Comparison of ENCODE assay signal across 8 cellular contexts in genomic region chr1:153565529-153566374, GRCh38. TPM values are rescaled to one million over a fixed set of nuclear protein-coding genes. Genes with fewer than 3 reads are reported as not detected.
DNase-seq lines count a peak whose midpoint lies in the region; ATAC-seq and TF ChIP-seq lines count a peak whose summit lies in the region.

Gene S100A2 (minus strand): TSS chr1:153565844. CDS start chr1:153563877, 1,967 bp downstream.

- peak within 1 kb of the TSS in 6 of 7 donors; percentile 30 to 63 (median 57) for H3K4me3 Mint-ChIP-seq in CD8-positive, alpha-beta memory T cell
- H3K4me3 Mint-ChIP-seq in activated naive CD4-positive, alpha-beta T cell treated with anti-CD3 and anti-CD28 coated beads, Interleukin-2, amount 10 ng/mL, durations not matched to agents 7 days and 5 days: peak within 1 kb of the TSS; percentile 42

- H4K20me1 ChIP-seq in OCI-LY7 (ENCODE audit: insufficient read depth, low read length): no peaks in the 10 kb centered on the region

- BruUV-seq in OCI-LY7 (replicated peaks; lab: Mats Ljungman, UMichigan): no TSS peak

- H3K4me1 Mint-ChIP-seq in CD8-positive, alpha-beta memory T cell: peaks cover 27 to 35% (median 34%) of the 10 kb centered on the region in 3 donors
- H3K4me1 Mint-ChIP-seq in activated naive CD4-positive, alpha-beta T cell treated with anti-CD3 and anti-CD28 coated beads, Interleukin-2, amount 10 ng/mL, durations not matched to agents 7 days and 5 days: peaks cover 43% of the 10 kb centered on the region

- H3K79me2 ChIP-seq in OCI-LY7 (ENCODE audit: insufficient read depth, low read depth, low read length): no peaks in the 10 kb centered on the region

- H2AFZ ChIP-seq in OCI-LY7 (ENCODE audit: low read length): peak within 1 kb of the TSS; percentile 8; the same call in 1 of the 2 replicates

- no peak for TF ChIP-seq CTCF in HEK293 (tag by site-specific recombination; IDR thresholded peaks at IDR 0.05)
- no peak for TF ChIP-seq CTCF in OCI-LY7 (conservative IDR thresholded peaks at IDR 0.05; ENCODE audit: low read length)
- no peak for TF ChIP-seq CTCF in heart right ventricle (IDR thresholded peaks at IDR 0.05)

- H3K9me3 ChIP-seq in CD8-positive, alpha-beta memory T cell (ENCODE audit: low read length): no peaks in the 10 kb centered on the region
- no peaks in the 10 kb centered on the region for H3K9me3 ChIP-seq in HEK293 (ENCODE audit: control insufficient read depth, insufficient read depth, low read depth, low read length)
- no peaks in the 10 kb centered on the region for H3K9me3 ChIP-seq in OCI-LY7 (ENCODE audit: low read length)
- H3K9me3 ChIP-seq in heart right ventricle: no peaks in the 10 kb centered on the region

- H3K27ac Mint-ChIP-seq in CD8-positive, alpha-beta memory T cell: peak within 1 kb of the TSS; percentile 83 to 98 (median 91)
- H3K27ac Mint-ChIP-seq in activated naive CD4-positive, alpha-beta T cell treated with anti-CD3 and anti-CD28 coated beads, Interleukin-2, amount 10 ng/mL, durations not matched to agents 7 days and 5 days: peak within 1 kb of the TSS; percentile 96

- ATAC-seq in heart right ventricle (peak; percentile 1 to 50 (median 30)), GM18870 (IDR thresholded peaks at IDR 0.05; ENCODE audit: unreplicated experiment) (no peak)

- peak in 1 of 5 donors; percentile 54 for DNase-seq in CD8-positive, alpha-beta memory T cell
- DNase-seq in OCI-LY7 (ENCODE audit: low spot score) (no peak), heart right ventricle (no peak), retina (peak; percentile 60), NCI-H1105 (lab: John Stamatoyannopoulos, UW) (no peak)
- peak; percentile 31 for DNase-seq in activated naive CD4-positive, alpha-beta T cell treated with anti-CD3 and anti-CD28 coated beads, Interleukin-2, amount 10 ng/mL, durations not matched to agents 7 days and 5 days

- POLR2A ChIA-PET in CD8-positive, alpha-beta memory T cell (lab: Charles Lee): interaction anchor here (0.7 to 1.5 kb wide), 4 partner anchors 21 to 34 kb away, joined by 3 to 5 read pairs (median 4); partner anchors contain the start of gene S100A6
- POLR2A ChIA-PET in HEK293 (lab: Yijun Ruan, JAX): interaction anchor here (0.8 to 1.9 kb wide), 17 partner anchors 12 to 425 kb away, joined by 3 to 27 read pairs (median 5); partner anchors contain the start of genes CHTOP, INTS3, RPS27 and S100A13
- POLR2A ChIA-PET in OCI-LY7 (lab: Charles Lee): no interaction called here

- intact Hi-C loops in OCI-LY7 (cut with micrococcal nuclease; ENCODE audit: unreplicated experiment): no loop called here
- intact Hi-C loops in heart right ventricle (cut with DNase I): loop anchor here in 9 of 10 donors (1.0 to 10.0 kb wide), 7 partner anchors 20 to 213 kb away; partner anchors contain the start of genes S100A9 (in 3 of the 9), S100A4 (in 1 of the 9) and S100A6 (in 1 of the 9)

- H3K27me3 ChIP-seq in CD8-positive, alpha-beta memory T cell (ENCODE audit: insufficient read depth, low read length, poor library complexity, severe bottlenecking): no peaks in the 10 kb centered on the region
- H3K27me3 ChIP-seq in heart right ventricle: no peaks in the 10 kb centered on the region

- H3K9me3 Mint-ChIP-seq in CD8-positive, alpha-beta memory T cell: no peaks in the 10 kb centered on the region
- no peaks in the 10 kb centered on the region for H3K9me3 Mint-ChIP-seq in activated naive CD4-positive, alpha-beta T cell treated with anti-CD3 and anti-CD28 coated beads, Interleukin-2, amount 10 ng/mL, durations not matched to agents 7 days and 5 days

- H3K4me2 ChIP-seq in OCI-LY7 (ENCODE audit: low read length): no peak within 1 kb of the TSS

- H3K27ac ChIP-seq in CD8-positive, alpha-beta memory T cell (ENCODE audit: low read depth, low read length): peak within 1 kb of the TSS; percentile 43
- H3K27ac ChIP-seq in HEK293 (ENCODE audit: extremely low read depth, low read depth, low read length) (peak within 1 kb of the TSS; percentile 77), OCI-LY7 (ENCODE audit: low read depth, low read length, poor library complexity, severe bottlenecking) (no peak within 1 kb of the TSS), heart right ventricle (peak within 1 kb of the TSS; percentile 51 to 96 (median 85))

- H3K9me2 ChIP-seq in OCI-LY7 (ENCODE audit: insufficient read depth, low read length): no peaks in the 10 kb centered on the region

- WGBS in heart right ventricle, 2 donors: 62 to 64% methylated on average over 8 of the region's 8 CpGs

- CTCF ChIA-PET in CD8-positive, alpha-beta memory T cell (lab: Charles Lee): interaction anchor here (1.1 to 6.6 kb wide), 6 partner anchors 15 to 56 kb away, joined by 4 to 35 read pairs (median 12); partner anchors contain the start of genes S100A4 and S100A6
- CTCF ChIA-PET in HEK293 (lab: Yijun Ruan, JAX): interaction anchor here (0.6 to 3.1 kb wide), 8 partner anchors 11 to 90 kb away, joined by 3 to 28 read pairs (median 5); partner anchors contain the start of gene S100A13
- CTCF ChIA-PET in OCI-LY7 (lab: Charles Lee; ENCODE audit: unreplicated experiment): no interaction called here
- CTCF ChIA-PET in activated naive CD4-positive, alpha-beta T cell treated with anti-CD3 and anti-CD28 coated beads, Interleukin-2, amount 10 ng/mL, durations not matched to agents 7 days and 5 days (lab: Charles Lee): interaction anchor here (0.6 to 2.4 kb wide), 9 partner anchors 12 to 68 kb away, joined by 3 to 47 read pairs (median 6); partner anchors contain the start of genes CHTOP and S100A6

- peaks cover 0 to 10% of the 10 kb centered on the region in 2 donors for H3K27me3 Mint-ChIP-seq in CD8-positive, alpha-beta memory T cell
- H3K27me3 Mint-ChIP-seq in activated naive CD4-positive, alpha-beta T cell treated with anti-CD3 and anti-CD28 coated beads, Interleukin-2, amount 10 ng/mL, durations not matched to agents 7 days and 5 days: peaks cover 12% of the 10 kb centered on the region

- H3K36me3 Mint-ChIP-seq in CD8-positive, alpha-beta memory T cell: no peaks in the 10 kb centered on the region
- H3K36me3 Mint-ChIP-seq in activated naive CD4-positive, alpha-beta T cell treated with anti-CD3 and anti-CD28 coated beads, Interleukin-2, amount 10 ng/mL, durations not matched to agents 7 days and 5 days: no peaks in the 10 kb centered on the region

- no peak within 1 kb of the TSS for H3K4me3 ChIP-seq in CD8-positive, alpha-beta memory T cell (ENCODE audit: low read length)
- H3K4me3 ChIP-seq in HEK293 (ENCODE audit: low read depth, low read length) (no peak within 1 kb of the TSS), OCI-LY7 (ENCODE audit: low read depth, low read length, poor library complexity, severe bottlenecking) (no peak within 1 kb of the TSS), heart right ventricle (peak within 1 kb of the TSS in 1 of 10 donors; percentile 12)

- H3K4me1 ChIP-seq in CD8-positive, alpha-beta memory T cell (ENCODE audit: insufficient read depth, low read length): peaks cover 24% of the 10 kb centered on the region
- H3K4me1 ChIP-seq in HEK293 (ENCODE audit: control insufficient read depth, insufficient read depth, low read length) (peaks cover 7% of the 10 kb centered on the region), OCI-LY7 (ENCODE audit: insufficient read depth, low read length, poor library complexity, severe bottlenecking) (peaks cover 4% of the 10 kb centered on the region), heart right ventricle (peaks cover 26 to 42% (median 36%) of the 10 kb centered on the region in 9 donors)

- no peaks in the 10 kb centered on the region for H3K36me3 ChIP-seq in CD8-positive, alpha-beta memory T cell (ENCODE audit: insufficient read depth, low read length)
- no peaks in the 10 kb centered on the region for H3K36me3 ChIP-seq in HEK293 (ENCODE audit: control insufficient read depth in 2 of 2, insufficient read depth in 1 of 2, low read length in 2 of 2)
- no peaks in the 10 kb centered on the region for H3K36me3 ChIP-seq in OCI-LY7 (ENCODE audit: insufficient read depth, low read length)
- H3K36me3 ChIP-seq in heart right ventricle: no peaks in the 10 kb centered on the region

TF ChIP-seq in HEK293, 187 proteins besides CTCF, POLR2A, EP300 and RAD21 (continues in another document):
- no peak for TF ChIP-seq RBAK (tag by site-specific recombination; IDR thresholded peaks at IDR 0.05)
- TF ChIP-seq ZNF248 (tag by site-specific recombination; IDR thresholded peaks at IDR 0.05): no peak
- peak; percentile 73; the same call in 1 of the 2 replicates for TF ChIP-seq KLF17 (tag by site-specific recombination; IDR thresholded peaks at IDR 0.05)

RNA-seq across cellular contexts. Expression of gene S100A2, which starts in this region (rescaled TPM):
- 1 to 10 TPM in 1 of 2 experiments, under 1 TPM in 1; 0.81 to 1.1 TPM for total RNA-seq in CD8-positive, alpha-beta memory T cell
- 0.72 TPM for polyA plus RNA-seq in CD8-positive, alpha-beta memory T cell
- total RNA-seq in OCI-LY7 (2014; rRNA removed; shearing (Covaris generic)): not detected in 2 replicates
- total RNA-seq in OCI-LY7 (2022): 1.4 TPM in 1 of 2 replicates, not detected in the other
- 1 to 10 TPM in 9 of 10 donors, not detected in 1; 1.2 to 4.5 (median 3.1) TPM for total RNA-seq in heart right ventricle
- polyA plus RNA-seq in heart right ventricle: 1 to 10 TPM; 2.2 to 7.4 TPM

Comparison
In these comparisons a context has a peak if more than half of its experiments do, and no peak if none do; other contexts are left out.
1. DNase-seq: peak in activated naive CD4-positive, alpha-beta T cell treated with anti-CD3 and anti-CD28 coated beads, Interleukin-2, amount 10 ng/mL, durations not matched to agents 7 days and 5 days (single experiment) and retina (single experiment); none in OCI-LY7 (single experiment), heart right ventricle (0 of 2) and NCI-H1105 (single experiment).